ENCODE assay signal across 1 cellular context in genomic region chr16:280552-280951, GRCh38.
TF ChIP-seq lines count a peak whose summit lies in the region.

Gene ARHGDIG, plus strand, starts transcription at chr16:280591. Its CDS starts 90 bp downstream, at chr16:280681.

TF ChIP-seq in IMR-90, 13 proteins besides CTCF, POLR2A, EP300 and RAD21:
- TF ChIP-seq NFE2L2 (IDR thresholded peaks at IDR 0.05; ENCODE audit: low read depth, low read length) (no peak), CHD1 (IDR thresholded peaks at IDR 0.05; ENCODE audit: low read depth, low read length) (no peak), MAZ (IDR thresholded peaks at IDR 0.05; ENCODE audit: borderline replicate concordance, low read depth, low read length) (no peak), RFX5 (IDR thresholded peaks at IDR 0.05; ENCODE audit: low read depth, low read length) (no peak), SMC3 (IDR thresholded peaks at IDR 0.05; ENCODE audit: low read depth, low read length) (no peak), CEBPB (IDR thresholded peaks at IDR 0.05; ENCODE audit: low read depth, low read length) (no peak), RCOR1 (IDR thresholded peaks at IDR 0.05; ENCODE audit: insufficient replicate concordance, low read length) (no peak), FOS (IDR thresholded peaks at IDR 0.05; ENCODE audit: low read depth, low read length) (no peak)
